Comparison of ENCODE assay signal across 1 cellular context in the genomic region with DNA sequence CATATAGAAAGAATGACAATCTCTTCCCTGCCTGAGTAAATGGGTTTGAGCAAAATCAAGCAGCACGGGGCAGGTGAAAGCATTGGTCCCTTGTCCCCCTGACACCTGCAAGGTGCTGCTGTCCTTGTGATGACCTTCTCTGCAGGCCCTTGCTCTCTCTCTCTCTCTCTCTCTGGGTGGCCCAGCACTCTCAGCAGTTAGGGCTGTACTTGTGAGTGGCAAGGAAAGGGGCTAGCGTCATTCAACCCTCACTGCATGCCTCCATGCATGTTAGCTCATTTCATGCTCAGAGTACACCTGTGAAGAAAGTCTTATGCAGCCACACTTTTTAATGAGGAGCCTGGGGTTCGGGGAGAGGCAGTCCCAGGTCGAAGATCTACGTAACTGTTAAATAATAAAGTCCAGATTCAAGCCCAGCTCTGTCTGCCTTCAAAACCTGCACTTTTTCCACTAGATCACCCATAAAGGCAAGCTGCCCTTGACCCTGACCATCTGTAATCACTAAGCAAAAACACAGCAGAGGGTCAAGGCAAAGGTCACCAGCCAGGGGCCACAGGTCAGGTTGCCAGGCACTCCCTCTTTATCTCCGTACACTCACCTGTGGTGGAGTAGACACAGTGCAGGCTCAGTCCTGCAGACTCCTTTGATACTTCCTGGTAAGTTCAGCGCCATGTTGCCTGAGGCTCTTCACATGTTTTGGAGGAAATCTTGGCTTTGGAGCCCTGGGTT.
A peak's percentile ranks its signal among the peaks of the same experiment; 100 is the strongest.
TF ChIP-seq lines count a peak whose summit lies in the region.

No MANE protein-coding gene starts in this region.

TF ChIP-seq in HepG2, 621 proteins besides CTCF, POLR2A, EP300 and RAD21 (continued from another document and continues in another):
- TF ChIP-seq, protein P1, sequence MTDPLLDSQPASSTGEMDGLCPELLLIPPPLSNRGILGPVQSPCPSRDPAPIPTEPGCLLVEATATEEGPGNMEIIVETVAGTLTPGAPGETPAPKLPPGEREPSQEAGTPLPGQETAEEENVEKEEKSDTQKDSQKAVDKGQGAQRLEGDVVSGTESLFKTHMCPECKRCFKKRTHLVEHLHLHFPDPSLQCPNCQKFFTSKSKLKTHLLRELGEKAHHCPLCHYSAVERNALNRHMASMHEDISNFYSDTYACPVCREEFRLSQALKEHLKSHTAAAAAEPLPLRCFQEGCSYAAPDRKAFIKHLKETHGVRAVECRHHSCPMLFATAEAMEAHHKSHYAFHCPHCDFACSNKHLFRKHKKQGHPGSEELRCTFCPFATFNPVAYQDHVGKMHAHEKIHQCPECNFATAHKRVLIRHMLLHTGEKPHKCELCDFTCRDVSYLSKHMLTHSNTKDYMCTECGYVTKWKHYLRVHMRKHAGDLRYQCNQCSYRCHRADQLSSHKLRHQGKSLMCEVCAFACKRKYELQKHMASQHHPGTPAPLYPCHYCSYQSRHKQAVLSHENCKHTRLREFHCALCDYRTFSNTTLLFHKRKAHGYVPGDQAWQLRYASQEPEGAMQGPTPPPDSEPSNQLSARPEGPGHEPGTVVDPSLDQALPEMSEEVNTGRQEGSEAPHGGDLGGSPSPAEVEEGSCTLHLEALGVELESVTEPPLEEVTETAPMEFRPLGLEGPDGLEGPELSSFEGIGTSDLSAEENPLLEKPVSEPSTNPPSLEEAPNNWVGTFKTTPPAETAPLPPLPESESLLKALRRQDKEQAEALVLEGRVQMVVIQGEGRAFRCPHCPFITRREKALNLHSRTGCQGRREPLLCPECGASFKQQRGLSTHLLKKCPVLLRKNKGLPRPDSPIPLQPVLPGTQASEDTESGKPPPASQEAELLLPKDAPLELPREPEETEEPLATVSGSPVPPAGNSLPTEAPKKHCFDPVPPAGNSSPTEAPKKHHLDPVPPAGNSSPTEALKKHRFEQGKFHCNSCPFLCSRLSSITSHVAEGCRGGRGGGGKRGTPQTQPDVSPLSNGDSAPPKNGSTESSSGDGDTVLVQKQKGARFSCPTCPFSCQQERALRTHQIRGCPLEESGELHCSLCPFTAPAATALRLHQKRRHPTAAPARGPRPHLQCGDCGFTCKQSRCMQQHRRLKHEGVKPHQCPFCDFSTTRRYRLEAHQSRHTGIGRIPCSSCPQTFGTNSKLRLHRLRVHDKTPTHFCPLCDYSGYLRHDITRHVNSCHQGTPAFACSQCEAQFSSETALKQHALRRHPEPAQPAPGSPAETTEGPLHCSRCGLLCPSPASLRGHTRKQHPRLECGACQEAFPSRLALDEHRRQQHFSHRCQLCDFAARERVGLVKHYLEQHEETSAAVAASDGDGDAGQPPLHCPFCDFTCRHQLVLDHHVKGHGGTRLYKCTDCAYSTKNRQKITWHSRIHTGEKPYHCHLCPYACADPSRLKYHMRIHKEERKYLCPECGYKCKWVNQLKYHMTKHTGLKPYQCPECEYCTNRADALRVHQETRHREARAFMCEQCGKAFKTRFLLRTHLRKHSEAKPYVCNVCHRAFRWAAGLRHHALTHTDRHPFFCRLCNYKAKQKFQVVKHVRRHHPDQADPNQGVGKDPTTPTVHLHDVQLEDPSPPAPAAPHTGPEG (CRISPR knock-in tag; IDR thresholded peaks at IDR 0.05), result no peak
- TF ChIP-seq NR2F6 (IDR thresholded peaks at IDR 0.05) (peak; percentile 97), NR2F6 (CRISPR knock-in tag; IDR thresholded peaks at IDR 0.05) (peak; percentile 98), ATF7-NPFF (CRISPR knock-in tag; IDR thresholded peaks at IDR 0.05; ENCODE audit: low read depth) (no peak), ZZZ3 (CRISPR knock-in tag; IDR thresholded peaks at IDR 0.05; ENCODE audit: borderline replicate concordance) (no peak), THAP11 (CRISPR knock-in tag; IDR thresholded peaks at IDR 0.05) (0 out of 2 replicates have a peak, but pooled peaks have one; percentile 34), SMAD9 (CRISPR knock-in tag; IDR thresholded peaks at IDR 0.05) (no peak), KDM2A (CRISPR knock-in tag; IDR thresholded peaks at IDR 0.05; ENCODE audit: borderline replicate concordance, low read depth) (no peak), NFKBIZ (CRISPR knock-in tag; IDR thresholded peaks at IDR 0.05) (no peak), ZNF790 (CRISPR knock-in tag; IDR thresholded peaks at IDR 0.05; ENCODE audit: borderline replicate concordance) (no peak), ZNF510 (CRISPR knock-in tag; IDR thresholded peaks at IDR 0.05; ENCODE audit: low read depth) (no peak), HNRNPUL1 (IDR thresholded peaks at IDR 0.05; ENCODE audit: low read depth, low read length) (no peak), HOXD1 (CRISPR knock-in tag; IDR thresholded peaks at IDR 0.05) (no peak), HNRNPL (IDR thresholded peaks at IDR 0.05; ENCODE audit: low read depth, low read length) (no peak), ZNF24 (IDR thresholded peaks at IDR 0.05) (no peak), BCL6 (CRISPR knock-in tag; IDR thresholded peaks at IDR 0.05) (peak; percentile 89), NR2F2 (IDR thresholded peaks at IDR 0.05; ENCODE audit: borderline replicate concordance, low read depth) (peak; percentile 97), ZNF841 (CRISPR knock-in tag; IDR thresholded peaks at IDR 0.05; ENCODE audit: borderline replicate concordance) (no peak), ZSCAN31 (CRISPR knock-in tag; IDR thresholded peaks at IDR 0.05; ENCODE audit: low read depth) (no peak), TEAD2 (CRISPR knock-in tag; IDR thresholded peaks at IDR 0.05) (no peak), ZNF432 (CRISPR knock-in tag; IDR thresholded peaks at IDR 0.05; ENCODE audit: borderline replicate concordance) (no peak), ZNF660 (CRISPR knock-in tag; IDR thresholded peaks at IDR 0.05; ENCODE audit: borderline replicate concordance, low read depth) (no peak), SALL2 (CRISPR knock-in tag; IDR thresholded peaks at IDR 0.05) (no peak), TBL1XR1 (IDR thresholded peaks at IDR 0.05; ENCODE audit: borderline replicate concordance, low read length, partially characterized antibody) (peak; percentile 89), SMYD3 (CRISPR knock-in tag; IDR thresholded peaks at IDR 0.05) (no peak), MZF1 (CRISPR knock-in tag; IDR thresholded peaks at IDR 0.05; ENCODE audit: borderline replicate concordance) (no peak), NFE2L2 (IDR thresholded peaks at IDR 0.05; ENCODE audit: low read length) (no peak), EHMT2 (IDR thresholded peaks at IDR 0.05; ENCODE audit: borderline replicate concordance, low read depth, low read length) (no peak), CCDC6 (CRISPR knock-in tag; IDR thresholded peaks at IDR 0.05) (no peak), SKI (IDR thresholded peaks at IDR 0.05; ENCODE audit: partially characterized antibody) (peak; percentile 97), ZNF678 (CRISPR knock-in tag; IDR thresholded peaks at IDR 0.05) (no peak), SCMH1 (CRISPR knock-in tag; IDR thresholded peaks at IDR 0.05; ENCODE audit: borderline replicate concordance) (no peak), MBNL3 (CRISPR knock-in tag; conservative IDR thresholded peaks at IDR 0.05) (no peak)
- TF ChIP-seq, protein P2, sequence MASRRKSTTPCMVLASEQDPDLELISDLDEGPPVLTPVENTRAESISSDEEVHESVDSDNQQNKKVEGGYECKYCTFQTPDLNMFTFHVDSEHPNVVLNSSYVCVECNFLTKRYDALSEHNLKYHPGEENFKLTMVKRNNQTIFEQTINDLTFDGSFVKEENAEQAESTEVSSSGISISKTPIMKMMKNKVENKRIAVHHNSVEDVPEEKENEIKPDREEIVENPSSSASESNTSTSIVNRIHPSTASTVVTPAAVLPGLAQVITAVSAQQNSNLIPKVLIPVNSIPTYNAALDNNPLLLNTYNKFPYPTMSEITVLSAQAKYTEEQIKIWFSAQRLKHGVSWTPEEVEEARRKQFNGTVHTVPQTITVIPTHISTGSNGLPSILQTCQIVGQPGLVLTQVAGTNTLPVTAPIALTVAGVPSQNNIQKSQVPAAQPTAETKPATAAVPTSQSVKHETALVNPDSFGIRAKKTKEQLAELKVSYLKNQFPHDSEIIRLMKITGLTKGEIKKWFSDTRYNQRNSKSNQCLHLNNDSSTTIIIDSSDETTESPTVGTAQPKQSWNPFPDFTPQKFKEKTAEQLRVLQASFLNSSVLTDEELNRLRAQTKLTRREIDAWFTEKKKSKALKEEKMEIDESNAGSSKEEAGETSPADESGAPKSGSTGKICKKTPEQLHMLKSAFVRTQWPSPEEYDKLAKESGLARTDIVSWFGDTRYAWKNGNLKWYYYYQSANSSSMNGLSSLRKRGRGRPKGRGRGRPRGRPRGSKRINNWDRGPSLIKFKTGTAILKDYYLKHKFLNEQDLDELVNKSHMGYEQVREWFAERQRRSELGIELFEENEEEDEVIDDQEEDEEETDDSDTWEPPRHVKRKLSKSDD (CRISPR knock-in tag; IDR thresholded peaks at IDR 0.05; ENCODE audit: low read depth), result no peak
- TF ChIP-seq, protein P3, sequence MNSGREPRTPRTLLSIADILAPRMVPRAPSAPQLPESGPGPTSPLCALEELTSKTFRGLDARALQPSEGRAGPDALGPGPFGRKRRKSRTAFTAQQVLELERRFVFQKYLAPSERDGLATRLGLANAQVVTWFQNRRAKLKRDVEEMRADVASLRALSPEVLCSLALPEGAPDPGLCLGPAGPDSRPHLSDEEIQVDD (CRISPR knock-in tag; IDR thresholded peaks at IDR 0.05; ENCODE audit: borderline replicate concordance), result no peak
- TF ChIP-seq, protein P4, sequence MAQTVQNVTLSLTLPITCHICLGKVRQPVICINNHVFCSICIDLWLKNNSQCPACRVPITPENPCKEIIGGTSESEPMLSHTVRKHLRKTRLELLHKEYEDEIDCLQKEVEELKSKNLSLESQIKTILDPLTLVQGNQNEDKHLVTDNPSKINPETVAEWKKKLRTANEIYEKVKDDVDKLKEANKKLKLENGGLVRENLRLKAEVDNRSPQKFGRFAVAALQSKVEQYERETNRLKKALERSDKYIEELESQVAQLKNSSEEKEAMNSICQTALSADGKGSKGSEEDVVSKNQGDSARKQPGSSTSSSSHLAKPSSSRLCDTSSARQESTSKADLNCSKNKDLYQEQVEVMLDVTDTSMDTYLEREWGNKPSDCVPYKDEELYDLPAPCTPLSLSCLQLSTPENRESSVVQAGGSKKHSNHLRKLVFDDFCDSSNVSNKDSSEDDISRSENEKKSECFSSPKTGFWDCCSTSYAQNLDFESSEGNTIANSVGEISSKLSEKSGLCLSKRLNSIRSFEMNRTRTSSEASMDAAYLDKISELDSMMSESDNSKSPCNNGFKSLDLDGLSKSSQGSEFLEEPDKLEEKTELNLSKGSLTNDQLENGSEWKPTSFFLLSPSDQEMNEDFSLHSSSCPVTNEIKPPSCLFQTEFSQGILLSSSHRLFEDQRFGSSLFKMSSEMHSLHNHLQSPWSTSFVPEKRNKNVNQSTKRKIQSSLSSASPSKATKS (CRISPR knock-in tag; IDR thresholded peaks at IDR 0.05), result no peak
- TF ChIP-seq, protein P5, sequence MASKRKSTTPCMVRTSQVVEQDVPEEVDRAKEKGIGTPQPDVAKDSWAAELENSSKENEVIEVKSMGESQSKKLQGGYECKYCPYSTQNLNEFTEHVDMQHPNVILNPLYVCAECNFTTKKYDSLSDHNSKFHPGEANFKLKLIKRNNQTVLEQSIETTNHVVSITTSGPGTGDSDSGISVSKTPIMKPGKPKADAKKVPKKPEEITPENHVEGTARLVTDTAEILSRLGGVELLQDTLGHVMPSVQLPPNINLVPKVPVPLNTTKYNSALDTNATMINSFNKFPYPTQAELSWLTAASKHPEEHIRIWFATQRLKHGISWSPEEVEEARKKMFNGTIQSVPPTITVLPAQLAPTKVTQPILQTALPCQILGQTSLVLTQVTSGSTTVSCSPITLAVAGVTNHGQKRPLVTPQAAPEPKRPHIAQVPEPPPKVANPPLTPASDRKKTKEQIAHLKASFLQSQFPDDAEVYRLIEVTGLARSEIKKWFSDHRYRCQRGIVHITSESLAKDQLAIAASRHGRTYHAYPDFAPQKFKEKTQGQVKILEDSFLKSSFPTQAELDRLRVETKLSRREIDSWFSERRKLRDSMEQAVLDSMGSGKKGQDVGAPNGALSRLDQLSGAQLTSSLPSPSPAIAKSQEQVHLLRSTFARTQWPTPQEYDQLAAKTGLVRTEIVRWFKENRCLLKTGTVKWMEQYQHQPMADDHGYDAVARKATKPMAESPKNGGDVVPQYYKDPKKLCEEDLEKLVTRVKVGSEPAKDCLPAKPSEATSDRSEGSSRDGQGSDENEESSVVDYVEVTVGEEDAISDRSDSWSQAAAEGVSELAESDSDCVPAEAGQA (IDR thresholded peaks at IDR 0.05; ENCODE audit: low read depth), result no peak
- TF ChIP-seq, protein P5 (CRISPR knock-in tag; IDR thresholded peaks at IDR 0.05; ENCODE audit: borderline replicate concordance), result no peak
- TF ChIP-seq, protein P6, sequence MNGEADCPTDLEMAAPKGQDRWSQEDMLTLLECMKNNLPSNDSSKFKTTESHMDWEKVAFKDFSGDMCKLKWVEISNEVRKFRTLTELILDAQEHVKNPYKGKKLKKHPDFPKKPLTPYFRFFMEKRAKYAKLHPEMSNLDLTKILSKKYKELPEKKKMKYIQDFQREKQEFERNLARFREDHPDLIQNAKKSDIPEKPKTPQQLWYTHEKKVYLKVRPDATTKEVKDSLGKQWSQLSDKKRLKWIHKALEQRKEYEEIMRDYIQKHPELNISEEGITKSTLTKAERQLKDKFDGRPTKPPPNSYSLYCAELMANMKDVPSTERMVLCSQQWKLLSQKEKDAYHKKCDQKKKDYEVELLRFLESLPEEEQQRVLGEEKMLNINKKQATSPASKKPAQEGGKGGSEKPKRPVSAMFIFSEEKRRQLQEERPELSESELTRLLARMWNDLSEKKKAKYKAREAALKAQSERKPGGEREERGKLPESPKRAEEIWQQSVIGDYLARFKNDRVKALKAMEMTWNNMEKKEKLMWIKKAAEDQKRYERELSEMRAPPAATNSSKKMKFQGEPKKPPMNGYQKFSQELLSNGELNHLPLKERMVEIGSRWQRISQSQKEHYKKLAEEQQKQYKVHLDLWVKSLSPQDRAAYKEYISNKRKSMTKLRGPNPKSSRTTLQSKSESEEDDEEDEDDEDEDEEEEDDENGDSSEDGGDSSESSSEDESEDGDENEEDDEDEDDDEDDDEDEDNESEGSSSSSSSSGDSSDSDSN (CRISPR knock-in tag; IDR thresholded peaks at IDR 0.05), result no peak
